Comparison of ENCODE assay signal across 16 cellular contexts in the genomic region with DNA sequence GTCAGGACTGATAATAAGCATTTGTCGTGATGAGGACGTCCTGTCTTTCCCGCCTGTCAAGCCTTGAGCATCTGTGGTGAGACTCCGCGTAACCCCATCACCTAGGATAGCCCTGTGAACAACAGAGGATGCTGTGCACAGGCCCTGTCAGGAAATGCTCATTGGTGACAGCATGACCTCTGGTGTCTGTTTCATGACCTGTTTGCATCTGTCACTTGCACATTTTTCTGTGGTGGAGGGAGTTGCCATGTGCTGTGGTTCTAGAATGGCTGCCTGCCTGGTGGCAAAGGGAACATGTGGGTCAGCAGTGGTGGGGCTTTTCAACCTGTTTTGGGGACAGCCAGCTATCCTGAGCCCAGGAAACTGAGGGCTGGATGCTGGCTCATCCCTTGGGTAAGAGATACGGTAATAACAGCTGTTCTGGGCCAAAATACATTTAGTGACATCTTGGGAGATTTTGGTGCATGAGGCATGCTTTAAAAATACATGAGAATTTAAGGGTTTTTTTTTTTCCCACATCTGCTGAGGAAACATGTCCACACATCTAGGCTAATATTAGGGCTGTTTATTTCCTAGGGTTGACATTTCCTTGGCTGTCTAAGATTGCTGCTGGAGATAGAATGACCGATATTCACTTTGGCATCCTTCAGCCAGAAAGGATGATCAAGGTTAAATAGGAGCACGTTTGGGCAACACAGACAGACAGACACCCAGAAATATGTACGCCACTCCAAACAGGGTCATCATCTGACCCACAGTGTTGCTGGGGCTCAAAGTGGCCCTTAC. TPM values are rescaled to one million over a fixed set of nuclear protein-coding genes. Genes with fewer than 3 reads are reported as not detected.
A peak's percentile ranks its signal among the peaks of the same experiment; 100 is the strongest.
DNase-seq lines count a peak whose midpoint lies in the region; ATAC-seq and TF ChIP-seq lines count a peak whose summit lies in the region.
"Had no signal": no experiment of that assay in that cellular context is flagged by ENCODE, and none has a peak within 500 bp of the region (broad histone marks: within the 10 kb centered on the region; RNA-seq: fewer than 3 reads in every experiment).

No MANE protein-coding gene starts in this region.

- H2AFZ ChIP-seq in MM.1S (ENCODE audit: low read length): no peak overlapping the region

- H3K27ac Mint-ChIP-seq in activated T-helper 17 cell treated with anti-CD3 and anti-CD28 coated beads, Interleukin-2, amount 50 U/mL, for 72 hours: no peak overlapping the region

- H3K9me3 ChIP-seq in left ventricle myocardium inferior (replicated peaks) (no peaks in the 10 kb centered on the region), right atrium auricular region (no peaks in the 10 kb centered on the region), MM.1S (replicated peaks; ENCODE audit: insufficient read depth, low read length) (no peaks in the 10 kb centered on the region)
- H3K9me3 ChIP-seq: sigmoid colon had no signal

- H3K4me2 ChIP-seq in MM.1S (ENCODE audit: low read depth, low read length): no peak overlapping the region

- H3K9me3 Mint-ChIP-seq in activated T-helper 17 cell treated with anti-CD3 and anti-CD28 coated beads, Interleukin-2, amount 50 U/mL, for 72 hours: no peaks in the 10 kb centered on the region
- H3K9me3 Mint-ChIP-seq: naive thymus-derived CD4-positive, alpha-beta T cell had no signal

- no peaks in the 10 kb centered on the region for H3K79me2 ChIP-seq in MM.1S (ENCODE audit: low read length)

- H3K9ac ChIP-seq in MM.1S (ENCODE audit: low read length): no peak overlapping the region

- H3K4me3 Mint-ChIP-seq in activated T-helper 17 cell treated with anti-CD3 and anti-CD28 coated beads, Interleukin-2, amount 50 U/mL, for 72 hours: no peak overlapping the region
- H3K4me3 Mint-ChIP-seq: naive thymus-derived CD4-positive, alpha-beta T cell had no signal

- H4K20me1 ChIP-seq in MM.1S (ENCODE audit: insufficient read depth, low read length): no peaks in the 10 kb centered on the region

- peak overlapping the region; percentile 63 for H3K27ac ChIP-seq in left ventricle myocardium inferior (replicated peaks)
- H3K27ac ChIP-seq in right atrium auricular region: no peak overlapping the region
- no peak overlapping the region for H3K27ac ChIP-seq in MM.1S (ENCODE audit: low read length)
- H3K27ac ChIP-seq: sigmoid colon had no signal

- intact Hi-C loops in left ventricle myocardium inferior (cut with micrococcal nuclease): no loop called here

- H3K27me3 Mint-ChIP-seq in activated T-helper 17 cell treated with anti-CD3 and anti-CD28 coated beads, Interleukin-2, amount 50 U/mL, for 72 hours: peaks cover 9% of the 10 kb centered on the region

- no peak for DNase-seq in left ventricle myocardium inferior
- no peak for DNase-seq in right atrium auricular region (ENCODE audit: low spot score)
- DNase-seq in MM.1S: peak; percentile 39
- DNase-seq in stimulated activated naive CD8-positive, alpha-beta T cell treated with anti-CD3 and anti-CD28 coated beads, Interleukin-15, Interleukin-2, amounts not matched to agents 100 U/mL and 50 U/mL, for 24 hours: no peak
- DNase-seq in SIG-M5 (lab: John Stamatoyannopoulos, UW): no peak
- DNase-seq: activated T-cell treated with anti-CD3 and anti-CD28 coated beads for 4 hours; C1 segment of cervical spinal cord; effector CD4-positive, alpha-beta T cell; foreskin melanocyte; NCI-H345; sigmoid colon; T1000 had no signal

- H3K4me1 ChIP-seq in left ventricle myocardium inferior (peaks cover 14% of the 10 kb centered on the region), right atrium auricular region (peaks cover 0 to 7% of the 10 kb centered on the region in 2 donors), MM.1S (ENCODE audit: low read length) (peaks cover 11% of the 10 kb centered on the region)
- H3K4me1 ChIP-seq: sigmoid colon had no signal

- peak; percentile 71 for ATAC-seq in activated T-helper 17 cell treated with anti-CD3 and anti-CD28 coated beads, Interleukin-2, amount 50 U/mL, for 72 hours (replicated peaks)
- ATAC-seq in stimulated activated naive CD8-positive, alpha-beta T cell treated with anti-CD3 and anti-CD28 coated beads, Interleukin-15, Interleukin-2, amounts not matched to agents 100 U/mL and 50 U/mL, for 24 hours: peak; percentile 65
- no peak for ATAC-seq in GM19467 (IDR thresholded peaks at IDR 0.05; ENCODE audit: unreplicated experiment)
- ATAC-seq in GM21423 (IDR thresholded peaks at IDR 0.05; ENCODE audit: unreplicated experiment): no peak
- ATAC-seq: naive thymus-derived CD4-positive, alpha-beta T cell had no signal

- H3K4me3 ChIP-seq in left ventricle myocardium inferior (no peak overlapping the region), right atrium auricular region (no peak overlapping the region), MM.1S (ENCODE audit: low read length) (no peak overlapping the region)
- H3K4me3 ChIP-seq: sigmoid colon had no signal

- H3K36me3 ChIP-seq in left ventricle myocardium inferior (no peaks in the 10 kb centered on the region), right atrium auricular region (no peaks in the 10 kb centered on the region), MM.1S (replicated peaks; ENCODE audit: insufficient read depth, low read length) (no peaks in the 10 kb centered on the region)
- H3K36me3 ChIP-seq: sigmoid colon had no signal

- no peaks in the 10 kb centered on the region for H3K4me1 Mint-ChIP-seq in activated T-helper 17 cell treated with anti-CD3 and anti-CD28 coated beads, Interleukin-2, amount 50 U/mL, for 72 hours

- H3F3A ChIP-seq in MM.1S (ENCODE audit: insufficient read depth, low read length): no peaks in the 10 kb centered on the region

- no peaks in the 10 kb centered on the region for H3K36me3 Mint-ChIP-seq in activated T-helper 17 cell treated with anti-CD3 and anti-CD28 coated beads, Interleukin-2, amount 50 U/mL, for 72 hours (ENCODE audit: low read depth)
- H3K36me3 Mint-ChIP-seq: naive thymus-derived CD4-positive, alpha-beta T cell had no signal

- H3K27me3 ChIP-seq in left ventricle myocardium inferior (ENCODE audit: low read depth) (no peaks in the 10 kb centered on the region), right atrium auricular region (no peaks in the 10 kb centered on the region), MM.1S (replicated peaks; ENCODE audit: insufficient read depth, low read length) (no peaks in the 10 kb centered on the region)

- no peaks in the 10 kb centered on the region for H3K9me2 ChIP-seq in MM.1S (replicated peaks; ENCODE audit: insufficient read depth, low read length)

- no peak for TF ChIP-seq CTCF in left ventricle myocardium inferior (IDR thresholded peaks at IDR 0.05; ENCODE audit: borderline replicate concordance)
- TF ChIP-seq CTCF in right atrium auricular region (IDR thresholded peaks at IDR 0.05): no peak
- TF ChIP-seq CTCF in MM.1S (IDR thresholded peaks at IDR 0.05; ENCODE audit: low read length): peak; percentile 20

RNA-seq across cellular contexts. Expression of a gene that starts 52.9 kb away (rescaled TPM):
- total RNA-seq in left ventricle myocardium inferior (6.1 TPM), right atrium auricular region (1 to 10 TPM; 4.2 to 9.1 TPM)
- 10 to 100 TPM; 13.4 to 18.9 TPM for total RNA-seq in activated T-helper 17 cell treated with anti-CD3 and anti-CD28 coated beads, Interleukin-2, amount 50 U/mL, for 72 hours

Comparison
In these comparisons a context has a peak if more than half of its experiments do, and no peak if none do; other contexts are left out.
1. ATAC-seq: peak in activated T-helper 17 cell treated with anti-CD3 and anti-CD28 coated beads, Interleukin-2, amount 50 U/mL, for 72 hours (single experiment) and stimulated activated naive CD8-positive, alpha-beta T cell treated with anti-CD3 and anti-CD28 coated beads, Interleukin-15, Interleukin-2, amounts not matched to agents 100 U/mL and 50 U/mL, for 24 hours (single experiment); none in GM19467 (single experiment) and GM21423 (single experiment).